In genomic region chr15:58065011-58065444, GRCh38 we compare ENCODE assay signal across 9 cellular contexts. TPM values are rescaled to one million over a fixed set of nuclear protein-coding genes. Genes with fewer than 3 reads are reported as not detected.
DNase-seq lines count a peak whose midpoint lies in the region; ATAC-seq and TF ChIP-seq lines count a peak whose summit lies in the region.
"Had no signal": no experiment of that assay in that cellular context is flagged by ENCODE, and none has a peak within 500 bp of the region (broad histone marks: within the 10 kb centered on the region; RNA-seq: fewer than 3 reads in every experiment).

No MANE protein-coding gene starts in this region.

- no peaks in the 10 kb centered on the region for H3K9me3 ChIP-seq in esophagus muscularis mucosa
- H3K9me3 ChIP-seq in uterus = no peaks in the 10 kb centered on the region

- H3K9me3 Mint-ChIP-seq in activated naive CD8-positive, alpha-beta T cell (ENCODE audit: low read depth) = no peaks in the 10 kb centered on the region
- H3K9me3 Mint-ChIP-seq in activated naive CD8-positive, alpha-beta T cell treated with anti-CD3 and anti-CD28 coated beads, Interleukin-2, amount 50 U/mL, for 24 hours = no peaks in the 10 kb centered on the region
- peaks cover 0 to 14% (median 0%) of the 10 kb centered on the region in 7 donors for H3K9me3 Mint-ChIP-seq in naive B cell

- peaks cover 8% of the 10 kb centered on the region for H3K4me1 Mint-ChIP-seq in activated naive CD8-positive, alpha-beta T cell (ENCODE audit: low read depth)
- H3K4me1 Mint-ChIP-seq in activated naive CD8-positive, alpha-beta T cell treated with anti-CD3 and anti-CD28 coated beads, Interleukin-2, amount 50 U/mL, for 24 hours = peaks cover 4% of the 10 kb centered on the region
- peaks cover 6 to 11% (median 6%) of the 10 kb centered on the region in 3 donors for H3K4me1 Mint-ChIP-seq in naive B cell

- WGBS in esophagus muscularis mucosa = 16% methylated on average over 24 of the region's 38 CpGs

- H3K27ac ChIP-seq in esophagus muscularis mucosa (replicated peaks in 1 of 4) = peak overlapping the region; percentile 51 to 72 (median 60)
- peak overlapping the region; percentile 92 to 96 for H3K27ac ChIP-seq in uterus

- H3K27me3 Mint-ChIP-seq in activated naive CD8-positive, alpha-beta T cell = peaks cover 34% of the 10 kb centered on the region
- peaks cover 69% of the 10 kb centered on the region for H3K27me3 Mint-ChIP-seq in activated naive CD8-positive, alpha-beta T cell treated with anti-CD3 and anti-CD28 coated beads, Interleukin-2, amount 50 U/mL, for 24 hours
- peaks cover 50 to 65% (median 59%) of the 10 kb centered on the region in 3 donors for H3K27me3 Mint-ChIP-seq in naive B cell

- H3K4me3 Mint-ChIP-seq in activated naive CD8-positive, alpha-beta T cell = peak overlapping the region; percentile 67
- H3K4me3 Mint-ChIP-seq in activated naive CD8-positive, alpha-beta T cell treated with anti-CD3 and anti-CD28 coated beads, Interleukin-2, amount 50 U/mL, for 24 hours = no peak overlapping the region
- peak overlapping the region in 7 of 8 donors; percentile 15 to 82 (median 60) for H3K4me3 Mint-ChIP-seq in naive B cell

- no peak for DNase-seq in activated naive CD8-positive, alpha-beta T cell treated with anti-CD3 and anti-CD28 coated beads, Interleukin-2, amount 50 U/mL, for 24 hours
- no peak for DNase-seq in esophagus muscularis mucosa (ENCODE audit: extremely low spot score)
- DNase-seq in naive B cell = no peak
- DNase-seq in uterus = peak; percentile 41 to 44
- no peak for DNase-seq in glomerular visceral epithelial cell (ENCODE audit: extremely low spot score)
- DNase-seq: C1 segment of cervical spinal cord had no signal

- H3K27ac Mint-ChIP-seq in activated naive CD8-positive, alpha-beta T cell = no peak overlapping the region
- H3K27ac Mint-ChIP-seq in activated naive CD8-positive, alpha-beta T cell treated with anti-CD3 and anti-CD28 coated beads, Interleukin-2, amount 50 U/mL, for 24 hours = no peak overlapping the region
- no peak overlapping the region for H3K27ac Mint-ChIP-seq in naive B cell

- TF ChIP-seq POLR2A in esophagus muscularis mucosa (IDR thresholded peaks at IDR 0.05; ENCODE audit: low read depth) = no peak
- no peak for TF ChIP-seq POLR2A in uterus (IDR thresholded peaks at IDR 0.05)

- no peak for TF ChIP-seq CTCF in esophagus muscularis mucosa (IDR thresholded peaks at IDR 0.05)
- no peak for TF ChIP-seq CTCF in uterus (IDR thresholded peaks at IDR 0.05)

- no peaks in the 10 kb centered on the region for H3K36me3 ChIP-seq in esophagus muscularis mucosa
- H3K36me3 ChIP-seq in uterus = no peaks in the 10 kb centered on the region

- H3K27me3 ChIP-seq in esophagus muscularis mucosa (peaks cover 11 to 63% (median 29%) of the 10 kb centered on the region in 4 donors), uterus (no peaks in the 10 kb centered on the region)

- intact Hi-C loops in esophagus muscularis mucosa (cut with DNase I) = loop anchor here (5.0 to 10.0 kb wide), 2 partner anchors 93 to 320 kb away; no protein-coding TSS in a partner anchor
- intact Hi-C loops in uterus (cut with DNase I; ENCODE audit: low total_unique reads) = loop anchor here (10.0 kb wide), 2 partner anchors 320 to 400 kb away; no protein-coding TSS in a partner anchor

- TF ChIP-seq EP300 in esophagus muscularis mucosa (IDR thresholded peaks at IDR 0.05) = no peak

- peaks cover 3 to 24% (median 18%) of the 10 kb centered on the region in 4 donors for H3K4me1 ChIP-seq in esophagus muscularis mucosa
- peaks cover 0 to 3% of the 10 kb centered on the region in 2 donors for H3K4me1 ChIP-seq in uterus

- H3K36me3 Mint-ChIP-seq in activated naive CD8-positive, alpha-beta T cell = no peaks in the 10 kb centered on the region
- no peaks in the 10 kb centered on the region for H3K36me3 Mint-ChIP-seq in activated naive CD8-positive, alpha-beta T cell treated with anti-CD3 and anti-CD28 coated beads, Interleukin-2, amount 50 U/mL, for 24 hours (ENCODE audit: low read depth)
- H3K36me3 Mint-ChIP-seq in naive B cell = peaks cover 0 to 8% of the 10 kb centered on the region in 2 donors

- no peak for ATAC-seq in activated naive CD8-positive, alpha-beta T cell treated with anti-CD3 and anti-CD28 coated beads, Interleukin-2, amount 50 U/mL, for 24 hours
- ATAC-seq in naive B cell (ENCODE audit: low read depth in 2 of 2) (no peak), GM21737 (IDR thresholded peaks at IDR 0.05; ENCODE audit: unreplicated experiment) (no peak), HG02852 (IDR thresholded peaks at IDR 0.05; ENCODE audit: unreplicated experiment) (no peak)

- H3K4me3 ChIP-seq in esophagus muscularis mucosa (peak overlapping the region; percentile 59 to 67 (median 62)), uterus (peak overlapping the region; percentile 53 to 60)

RNA-seq across cellular contexts. Expression of gene ALDH1A2, which starts 0.5 kb away (rescaled TPM):
- total RNA-seq in esophagus muscularis mucosa (10 to 100 TPM; 13.3 to 41.2 (median 19.8) TPM), uterus (100 to 1,000 TPM in 2 of 4 donors, 10 to 100 TPM in 2; 47.9 to 128 (median 109) TPM)
- not detected for polyA plus RNA-seq in naive B cell (ENCODE audit: low read depth in 6 of 6)

Comparison
In these comparisons a context has a peak if more than half of its experiments do, and no peak if none do; other contexts are left out.
1. DNase-seq: peak in uterus (2 of 2); none in activated naive CD8-positive, alpha-beta T cell treated with anti-CD3 and anti-CD28 coated beads, Interleukin-2, amount 50 U/mL, for 24 hours (single experiment), esophagus muscularis mucosa (single experiment), naive B cell (single experiment) and glomerular visceral epithelial cell (single experiment).